8 cellular contexts compared by ENCODE assay signal in genomic region chr10:7417103-7417623, GRCh38. TPM values are rescaled to one million over a fixed set of nuclear protein-coding genes. Genes with fewer than 3 reads are reported as not detected.
DNase-seq lines count a peak whose midpoint lies in the region; ATAC-seq and TF ChIP-seq lines count a peak whose summit lies in the region.

No MANE protein-coding gene starts in this region.

- H3K27ac ChIP-seq in KMS-11, result no peak overlapping the region

- peaks cover 8% of the 10 kb centered on the region; the same call in 1 of the 2 replicates for H3K9me3 ChIP-seq in Caco-2

- no peaks in the 10 kb centered on the region for H3K79me2 ChIP-seq in KMS-11 (ENCODE audit: insufficient read depth, low read depth)

- H4K20me1 ChIP-seq in KMS-11 (ENCODE audit: insufficient read depth), result no peaks in the 10 kb centered on the region

- H3K9me3 Mint-ChIP-seq in natural killer cell (no peaks in the 10 kb centered on the region), Caco-2 (ENCODE audit: unreplicated experiment) (no peaks in the 10 kb centered on the region)

- no peak overlapping the region for H2AFZ ChIP-seq in KMS-11 (ENCODE audit: low read depth)

- intact Hi-C loops in natural killer cell (cut with micrococcal nuclease) (loop anchor here (1.0 to 10.0 kb wide), 6 partner anchors 157 to 1002 kb away; no protein-coding TSS in a partner anchor), Caco-2 (cut with micrococcal nuclease; ENCODE audit: unreplicated experiment) (loop anchor here (1.0 kb wide), 3 partner anchors 157 to 748 kb away; no protein-coding TSS in a partner anchor)

- no TSS peak for BruUV-seq in Caco-2 (replicated peaks; lab: Mats Ljungman, UMichigan)

- CTCF ChIA-PET in Caco-2 (lab: Charles Lee), result no interaction called here

- H3K4me1 ChIP-seq in KMS-11 (ENCODE audit: low read depth, poor library complexity, severe bottlenecking) (peaks cover 21% of the 10 kb centered on the region), Caco-2 (no peaks in the 10 kb centered on the region)

- H3K4me3 Mint-ChIP-seq in natural killer cell (no peak overlapping the region), Caco-2 (ENCODE audit: unreplicated experiment) (no peak overlapping the region)

- H3K27me3 Mint-ChIP-seq in natural killer cell (ENCODE audit: low read depth in 2 of 2) (peaks cover 0 to 8% of the 10 kb centered on the region in 2 donors), Caco-2 (ENCODE audit: insufficient read depth, unreplicated experiment) (peaks cover 11% of the 10 kb centered on the region)

- no peaks in the 10 kb centered on the region for H3K27me3 ChIP-seq in KMS-11 (ENCODE audit: insufficient read depth, low read depth)
- H3K27me3 ChIP-seq in Caco-2 (replicated peaks; ENCODE audit: control insufficient read depth, insufficient read depth, low read length), result no peaks in the 10 kb centered on the region

- H3K4me1 Mint-ChIP-seq in natural killer cell (peaks cover 7 to 10% of the 10 kb centered on the region in 2 donors), Caco-2 (ENCODE audit: low read depth, unreplicated experiment) (no peaks in the 10 kb centered on the region)

- ATAC-seq in natural killer cell, result peak in 2 of 3 donors; percentile 38 to 60

- H3K36me3 Mint-ChIP-seq in natural killer cell (no peaks in the 10 kb centered on the region), Caco-2 (ENCODE audit: insufficient read depth, unreplicated experiment) (no peaks in the 10 kb centered on the region)

- no peaks in the 10 kb centered on the region for H3K36me3 ChIP-seq in KMS-11 (ENCODE audit: insufficient read depth)
- H3K36me3 ChIP-seq in Caco-2 (ENCODE audit: control insufficient read depth, insufficient read depth, low read length), result no peaks in the 10 kb centered on the region

- H3K9ac ChIP-seq in KMS-11, result no peak overlapping the region

- no peak overlapping the region for H3K27ac Mint-ChIP-seq in natural killer cell
- H3K27ac Mint-ChIP-seq in Caco-2 (ENCODE audit: unreplicated experiment), result no peak overlapping the region

- POLR2A ChIA-PET in Caco-2 (lab: Charles Lee), result no interaction called here

- peak; percentile 61 for TF ChIP-seq CTCF in KMS-11 (conservative IDR thresholded peaks at IDR 0.05; ENCODE audit: low read depth, low read length)
- peak; percentile 76 for TF ChIP-seq CTCF in natural killer cell (IDR thresholded peaks at IDR 0.05)
- peak in 1 of 2 experiments; percentile 46 for TF ChIP-seq CTCF in Caco-2 (IDR thresholded peaks at IDR 0.05; ENCODE audit: insufficient read depth in 1 of 2, low read depth in 1 of 2, low read length in 1 of 2, severe bottlenecking in 1 of 2, unreplicated experiment in 1 of 2)

- H3K4me3 ChIP-seq in KMS-11 (IDR thresholded peaks at IDR 0.05; ENCODE audit: insufficient read depth, low read depth, low read length) (no peak overlapping the region), Caco-2 (ENCODE audit: low read depth, low read length) (no peak overlapping the region)

- DNase-seq in DMS114 treated with DMSO at 0.1 percent for 48 hours (lab: John Stamatoyannopoulos, UW; ENCODE audit: unreplicated experiment), result peak; percentile 65
- peak; percentile 43 for DNase-seq in central memory CD4-positive, alpha-beta T cell
- DNase-seq in natural killer cell, result no peak
- DNase-seq in Caco-2, result no peak
- DNase-seq in ecto neural progenitor cell (ENCODE audit: low spot score), result no peak
- DNase-seq in NCI-H524 treated with DMSO at 0.1 percent for 48 hours (lab: John Stamatoyannopoulos, UW), result no peak
- no peak for DNase-seq in activated naive CD4-positive, alpha-beta T cell (lab: John Stamatoyannopoulos, UW)

- peak overlapping the region; percentile 26; the same call in 1 of the 2 replicates for H3K4me2 ChIP-seq in KMS-11

RNA-seq across cellular contexts. Expression of gene SFMBT2, which starts 6.3 kb away (rescaled TPM):
- 10 to 100 TPM; 50.4 to 70.4 (median 52.2) TPM for total RNA-seq in natural killer cell
- not detected in 2 replicates for total RNA-seq in Caco-2 (2022)

Comparison
In these comparisons a context has a peak if more than half of its experiments do, and no peak if none do; other contexts are left out.
1. DNase-seq: peak in DMS114 treated with DMSO at 0.1 percent for 48 hours (single experiment) and central memory CD4-positive, alpha-beta T cell (single experiment); none in natural killer cell (single experiment), Caco-2 (0 of 2), ecto neural progenitor cell (single experiment), NCI-H524 treated with DMSO at 0.1 percent for 48 hours (single experiment) and activated naive CD4-positive, alpha-beta T cell (0 of 4).
2. RNA of gene SFMBT2, which starts 6.3 kb away (total RNA-seq): 50.4 to 70.4 TPM in natural killer cell; not detected in Caco-2; every median in the first group is over 10 times any median in the second.